1 cellular context compared by ENCODE assay signal in the genomic region with DNA sequence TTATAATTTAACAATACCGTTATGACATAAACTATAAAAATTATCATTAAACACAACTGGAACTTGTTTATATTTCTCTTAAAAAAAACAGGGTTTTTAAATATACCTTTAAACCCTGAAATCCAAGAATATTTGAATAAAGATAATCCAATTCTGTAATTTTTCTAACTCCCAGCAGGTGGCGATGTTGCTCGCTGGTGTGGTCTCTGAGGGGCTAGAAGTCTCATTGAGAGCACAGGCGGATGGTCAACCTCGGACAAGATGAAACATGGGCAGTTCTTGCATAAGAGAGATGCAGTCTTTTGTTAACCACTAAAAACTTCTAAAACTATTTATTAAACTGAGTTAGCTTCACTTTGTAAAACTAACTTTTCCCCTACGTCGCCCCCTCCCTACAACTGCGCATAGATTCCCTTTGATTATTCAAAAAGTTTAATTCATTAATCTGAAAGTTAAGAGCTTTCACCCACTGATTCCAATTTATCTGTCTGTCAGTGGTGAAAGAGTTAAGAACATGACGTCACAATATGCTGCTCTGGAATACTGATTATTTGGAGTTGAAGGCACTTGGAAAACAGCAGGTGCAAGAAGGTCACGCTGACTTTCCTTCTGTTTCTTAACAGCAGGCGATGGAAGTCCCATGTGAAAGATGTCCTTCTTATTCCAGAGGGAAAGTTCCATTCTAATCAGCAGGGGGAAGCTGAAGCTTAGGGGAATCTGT.
TF ChIP-seq lines count a peak whose summit lies in the region.

No MANE protein-coding gene starts in this region.

TF ChIP-seq in Ishikawa, 13 proteins besides CTCF, POLR2A, EP300 and RAD21 (continued from another document):
- TF ChIP-seq MAX (IDR thresholded peaks at IDR 0.05) (no peak), TCF12 (IDR thresholded peaks at IDR 0.05; ENCODE audit: low read depth) (no peak), CEBPB (IDR thresholded peaks at IDR 0.05) (no peak), EGR1 (IDR thresholded peaks at IDR 0.05) (no peak), TAF1 (IDR thresholded peaks at IDR 0.05; ENCODE audit: low read depth) (no peak), YY1 (IDR thresholded peaks at IDR 0.05; ENCODE audit: low read depth) (no peak), NFIC (IDR thresholded peaks at IDR 0.05) (no peak)
